Comparison of ENCODE assay signal across 8 cellular contexts in genomic region chr6:144151010-144151727, GRCh38. TPM values are rescaled to one million over a fixed set of nuclear protein-coding genes. Genes with fewer than 3 reads are reported as not detected.
DNase-seq lines count a peak whose midpoint lies in the region; ATAC-seq lines count a peak whose summit lies in the region.

No MANE protein-coding gene starts in this region.

- no peaks in the 10 kb centered on the region for H3K36me3 ChIP-seq in iPS-15b (ENCODE audit: control insufficient read depth, insufficient read depth, low read length)

- in situ Hi-C loops in SK-MEL-5 (cut with HindIII; ENCODE audit: low pct_unique_long_range_greater_than_20kb, low sequenced_read_pairs): no loop called here

- H3K9me3 Mint-ChIP-seq in activated naive CD8-positive, alpha-beta T cell (ENCODE audit: low read depth): no peaks in the 10 kb centered on the region

- DNase-seq in SK-MEL-5 (ENCODE audit: low read depth, low spot score): peak; percentile 58
- DNase-seq in stimulated activated CD4-positive, alpha-beta T cell treated with anti-CD3 and anti-CD28 coated beads, Interleukin-15, amount 100 ng/mL, for 1 hour (ENCODE audit: low read depth in 1 of 2, low spot score in 1 of 2): peak; percentile 31 to 32
- DNase-seq in hippocampal formation (lab: John Stamatoyannopoulos, UW): no peak
- DNase-seq in NCI-H2107 (lab: John Stamatoyannopoulos, UW): no peak

- H3K4me3 ChIP-seq in iPS-15b (ENCODE audit: low read depth, low read length): peak overlapping the region; percentile 85

- no peaks in the 10 kb centered on the region for H3K27me3 Mint-ChIP-seq in activated naive CD8-positive, alpha-beta T cell

- peak overlapping the region; percentile 99 for H3K27ac Mint-ChIP-seq in activated naive CD8-positive, alpha-beta T cell

- ATAC-seq in GM19023 (IDR thresholded peaks at IDR 0.05; ENCODE audit: unreplicated experiment): peak; percentile 51
- ATAC-seq in HG03095 (IDR thresholded peaks at IDR 0.05; ENCODE audit: unreplicated experiment): peak; percentile 47

- H3K36me3 Mint-ChIP-seq in activated naive CD8-positive, alpha-beta T cell: peaks cover 13% of the 10 kb centered on the region

- H3K4me1 Mint-ChIP-seq in activated naive CD8-positive, alpha-beta T cell (ENCODE audit: low read depth): peaks cover 41% of the 10 kb centered on the region

- peak overlapping the region; percentile 94 for H3K4me3 Mint-ChIP-seq in activated naive CD8-positive, alpha-beta T cell

- H3K9me3 ChIP-seq in iPS-15b (ENCODE audit: control insufficient read depth, insufficient read depth, low read length): no peaks in the 10 kb centered on the region

- peaks cover 49% of the 10 kb centered on the region for H3K27me3 ChIP-seq in iPS-15b (ENCODE audit: control insufficient read depth, insufficient read depth, low read length)

- peaks cover 2% of the 10 kb centered on the region for H3K4me1 ChIP-seq in iPS-15b (ENCODE audit: control insufficient read depth, insufficient read depth, low read length)

- no peak overlapping the region for H3K9ac ChIP-seq in iPS-15b (ENCODE audit: low read depth, low read length)

RNA-seq across cellular contexts. Expression of gene STX11, which starts 0.9 kb away (rescaled TPM):
- total RNA-seq in SK-MEL-5 (2014; rRNA removed; shearing (Covaris generic)): 6.6 and 6.7 TPM in 2 replicates
- 14.2 and 16.8 TPM in 2 replicates for polyA plus RNA-seq in SK-MEL-5 (2015; cell fraction: cytosol; rRNA removed)
- 0.43 and 5.0 TPM in 2 replicates for polyA plus RNA-seq in SK-MEL-5 (2015; cell fraction: nucleus; rRNA removed)

RNA-seq across cellular contexts. Expression of gene SF3B5, which starts 55.8 kb away (rescaled TPM):
- total RNA-seq in SK-MEL-5 (2014; rRNA removed; shearing (Covaris generic)): 99.2 and 119 TPM in 2 replicates
- 161 and 199 TPM in 2 replicates for polyA plus RNA-seq in SK-MEL-5 (2015; cell fraction: cytosol; rRNA removed)
- polyA plus RNA-seq in SK-MEL-5 (2015; cell fraction: nucleus; rRNA removed): 18.4 and 25.7 TPM in 2 replicates

Comparison
In these comparisons a context has a peak if more than half of its experiments do, and no peak if none do; other contexts are left out.
1. DNase-seq: peak in SK-MEL-5 (single experiment) and stimulated activated CD4-positive, alpha-beta T cell treated with anti-CD3 and anti-CD28 coated beads, Interleukin-15, amount 100 ng/mL, for 1 hour (2 of 2); none in hippocampal formation (0 of 2) and NCI-H2107 (single experiment).